In genomic region chr13:36712785-36713184, GRCh38 we compare ENCODE assay signal across 18 cellular contexts. TPM values are rescaled to one million over a fixed set of nuclear protein-coding genes. Genes with fewer than 3 reads are reported as not detected.
DNase-seq lines count a peak whose midpoint lies in the region; ATAC-seq, FAIRE-seq and TF ChIP-seq lines count a peak whose summit lies in the region.
"Had no signal": no experiment of that assay in that cellular context is flagged by ENCODE, and none has a peak within 500 bp of the region (broad histone marks: within the 10 kb centered on the region; RNA-seq: fewer than 3 reads in every experiment).

No MANE protein-coding gene starts in this region.

- H3K27me3 ChIP-seq in BJ (ENCODE audit: control insufficient read depth, insufficient read depth, low read length) (no peaks in the 10 kb centered on the region; the same call in 1 of the 2 replicates), neuronal stem cell (ENCODE audit: control insufficient read depth in 3 of 3, insufficient read depth in 3 of 3, low read depth in 1 of 3, low read length in 3 of 3) (no peaks in the 10 kb centered on the region)
- H3K27me3 ChIP-seq: BLaER1, esophagus squamous epithelium, suprapubic skin had no signal

- no peak overlapping the region for H3K18ac ChIP-seq in neuronal stem cell (ENCODE audit: low read length)

- peak; percentile 24 for DNase-seq in BJ (ENCODE audit: low read depth)
- DNase-seq in RPMI7951 (ENCODE audit: low read depth) = peak; percentile 46
- DNase-seq in neuronal stem cell (ENCODE audit: low spot score) = no peak
- DNase-seq in mucosa of descending colon = no peak
- DNase-seq in cerebellar nuclear complex (lab: John Stamatoyannopoulos, UW) = no peak
- DNase-seq in NK-92 treated with Interleukin-12 subunit alpha and Interleukin-12 subunit beta, amount 100 ng/mL, for 24 hours (lab: John Stamatoyannopoulos, UW) = no peak
- DNase-seq in NCI-H1417 treated with DMSO at 0.1 percent for 48 hours (lab: John Stamatoyannopoulos, UW) = no peak
- DNase-seq: activated CD8-positive, alpha-beta memory T cell treated with anti-CD3 and anti-CD28 coated beads, Interleukin-2, amount 10 ng/mL, durations not matched to agents 7 days and 5 days; activated naive CD4-positive, alpha-beta T cell treated with anti-CD3 and anti-CD28 coated beads for 36 hours; DMS53; esophagus squamous epithelium; NCI-H1092 treated with DMSO at 0.1 percent for 48 hours had no signal

- H3K4me3 ChIP-seq in BJ (ENCODE audit: low read depth, low read length) (no peak overlapping the region), neuronal stem cell (ENCODE audit: low read length in 2 of 2) (no peak overlapping the region), mucosa of descending colon (no peak overlapping the region)
- H3K4me3 ChIP-seq: BLaER1, esophagus squamous epithelium, suprapubic skin had no signal

- no peak overlapping the region for H2BK5ac ChIP-seq in neuronal stem cell (ENCODE audit: low read length)

- POLR2A ChIA-PET in BJ (lab: Charles Lee) = interaction anchor here (0.7 kb wide), 1 partner anchor 16 kb away, joined by 3 read pairs; no protein-coding TSS in a partner anchor

- H2AK5ac ChIP-seq in neuronal stem cell (ENCODE audit: low read depth, low read length) = no peak overlapping the region

- H3K27ac ChIP-seq in neuronal stem cell (replicated peaks; ENCODE audit: low read length) = no peak overlapping the region
- H3K27ac ChIP-seq: BLaER1, esophagus squamous epithelium, suprapubic skin had no signal

- no peak overlapping the region for H3K4ac ChIP-seq in neuronal stem cell (ENCODE audit: low read length)

- no peak overlapping the region for H4K8ac ChIP-seq in neuronal stem cell (ENCODE audit: low read depth, low read length)

- WGBS in neuronal stem cell (ENCODE audit: extremely low coverage in 2 of 2, insufficient read length in 2 of 2, insufficient replicate concordance in 1 of 2), 2 donors = no CpG with 5 or more reads among the region's 5 CpGs

- intact Hi-C loops in mucosa of descending colon (cut with DNase I, micrococcal nuclease) = no loop called here

- H3K4me2 ChIP-seq in neuronal stem cell (ENCODE audit: insufficient read depth, low read length, poor library complexity, severe bottlenecking) = no peak overlapping the region
- H3K4me2 ChIP-seq: BLaER1 had no signal

- no peaks in the 10 kb centered on the region for H3K9me3 ChIP-seq in neuronal stem cell (replicated peaks in 1 of 2; ENCODE audit: control insufficient read depth in 2 of 2, insufficient read depth in 1 of 2, low read depth in 1 of 2, low read length in 2 of 2)
- no peaks in the 10 kb centered on the region for H3K9me3 ChIP-seq in mucosa of descending colon
- H3K9me3 ChIP-seq: BLaER1, esophagus squamous epithelium, suprapubic skin had no signal

- no peak overlapping the region for H3K23ac ChIP-seq in neuronal stem cell (ENCODE audit: low read depth, low read length, poor library complexity)

- H2AFZ ChIP-seq in neuronal stem cell (ENCODE audit: low read length) = peak overlapping the region; percentile 52

- H3K14ac ChIP-seq in neuronal stem cell (ENCODE audit: low read length) = no peak overlapping the region

- CTCF ChIA-PET in BJ (lab: Yijun Ruan, JAX) = interaction anchor here (0.7 to 1.3 kb wide), 2 partner anchors 16 to 23 kb away, joined by 3 to 4 read pairs; no protein-coding TSS in a partner anchor

- peaks cover 2% of the 10 kb centered on the region for H3K79me1 ChIP-seq in neuronal stem cell (ENCODE audit: low read depth, low read length)

- no peak for ATAC-seq in mucosa of descending colon
- ATAC-seq: activated CD8-positive, alpha-beta memory T cell treated with anti-CD3 and anti-CD28 coated beads, Interleukin-2, amount 10 ng/mL, durations not matched to agents 7 days and 5 days had no signal

- H4K91ac ChIP-seq in neuronal stem cell (ENCODE audit: low read depth, low read length, poor library complexity) = no peak overlapping the region

- no peak overlapping the region for H2BK15ac ChIP-seq in neuronal stem cell (ENCODE audit: low read length)

- H2BK120ac ChIP-seq in neuronal stem cell (ENCODE audit: low read depth, low read length) = no peak overlapping the region

- FAIRE-seq in endometrium (lab: Jason Lieb, UNC) = peak; percentile 83
- FAIRE-seq: colon had no signal

- H3K4me1 ChIP-seq in neuronal stem cell (ENCODE audit: control insufficient read depth in 2 of 2, insufficient read depth in 1 of 2, low read depth in 1 of 2, low read length in 2 of 2) = peaks cover 3% of the 10 kb centered on the region in 2 donors
- H3K4me1 ChIP-seq in mucosa of descending colon (ENCODE audit: low read depth) = no peaks in the 10 kb centered on the region
- H3K4me1 ChIP-seq: esophagus squamous epithelium had no signal

- H3K9ac ChIP-seq in neuronal stem cell (ENCODE audit: low read depth, low read length, poor library complexity) = no peak overlapping the region
- H3K9ac ChIP-seq: BLaER1 had no signal

- H3K36me3 ChIP-seq in BJ (ENCODE audit: control insufficient read depth, insufficient read depth, low read length) (no peaks in the 10 kb centered on the region; the same call in 1 of the 2 replicates), neuronal stem cell (replicated peaks in 1 of 2; ENCODE audit: control insufficient read depth in 2 of 2, insufficient read depth in 2 of 2, low read length in 2 of 2) (no peaks in the 10 kb centered on the region), mucosa of descending colon (ENCODE audit: low read depth) (no peaks in the 10 kb centered on the region)
- H3K36me3 ChIP-seq: BLaER1, esophagus squamous epithelium, suprapubic skin had no signal

- TF ChIP-seq CTCF in BJ (IDR thresholded peaks at IDR 0.05; ENCODE audit: insufficient read depth, low read depth, low read length) (no peak), mucosa of descending colon (IDR thresholded peaks at IDR 0.05) (no peak)

- H2BK12ac ChIP-seq in neuronal stem cell (ENCODE audit: low read length) = no peak overlapping the region

RNA-seq across cellular contexts. Expression of gene SERTM1, which starts 39.0 kb away (rescaled TPM):
- not detected in 2 replicates for polyA plus RNA-seq in BJ (2011; rRNA removed)
- polyA minus RNA-seq in BJ (2011; rRNA and poly(A)+ RNA removed) = not detected in 2 replicates
- not detected in 2 replicates for total RNA-seq in RPMI7951 (2014; rRNA removed; shearing (Covaris generic))
- 0.24 TPM for polyA plus RNA-seq in neuronal stem cell (2013, experiment 1 of 2)
- polyA plus RNA-seq in neuronal stem cell (2013, experiment 2 of 2) = 0.25 TPM
- under 1 TPM in 1 of 3 donors, not detected in 2; 0.76 TPM for total RNA-seq in mucosa of descending colon
- total RNA-seq: activated CD8-positive, alpha-beta memory T cell treated with anti-CD3 and anti-CD28 coated beads, Interleukin-2, amount 10 ng/mL, durations not matched to agents 7 days and 5 days; activated naive CD4-positive, alpha-beta T cell treated with anti-CD3 and anti-CD28 coated beads for 36 hours; esophagus squamous epithelium; mesenteric fat pad; OCI-LY7; suprapubic skin had no signal

Comparison
In these comparisons a context has a peak if more than half of its experiments do, and no peak if none do; other contexts are left out.
1. DNase-seq: peak in BJ (single experiment) and RPMI7951 (single experiment); none in neuronal stem cell (single experiment), mucosa of descending colon (0 of 3), cerebellar nuclear complex (0 of 2), NK-92 treated with Interleukin-12 subunit alpha and Interleukin-12 subunit beta, amount 100 ng/mL, for 24 hours (single experiment) and NCI-H1417 treated with DMSO at 0.1 percent for 48 hours (single experiment).